26 cellular contexts compared by ENCODE assay signal in the genomic region with DNA sequence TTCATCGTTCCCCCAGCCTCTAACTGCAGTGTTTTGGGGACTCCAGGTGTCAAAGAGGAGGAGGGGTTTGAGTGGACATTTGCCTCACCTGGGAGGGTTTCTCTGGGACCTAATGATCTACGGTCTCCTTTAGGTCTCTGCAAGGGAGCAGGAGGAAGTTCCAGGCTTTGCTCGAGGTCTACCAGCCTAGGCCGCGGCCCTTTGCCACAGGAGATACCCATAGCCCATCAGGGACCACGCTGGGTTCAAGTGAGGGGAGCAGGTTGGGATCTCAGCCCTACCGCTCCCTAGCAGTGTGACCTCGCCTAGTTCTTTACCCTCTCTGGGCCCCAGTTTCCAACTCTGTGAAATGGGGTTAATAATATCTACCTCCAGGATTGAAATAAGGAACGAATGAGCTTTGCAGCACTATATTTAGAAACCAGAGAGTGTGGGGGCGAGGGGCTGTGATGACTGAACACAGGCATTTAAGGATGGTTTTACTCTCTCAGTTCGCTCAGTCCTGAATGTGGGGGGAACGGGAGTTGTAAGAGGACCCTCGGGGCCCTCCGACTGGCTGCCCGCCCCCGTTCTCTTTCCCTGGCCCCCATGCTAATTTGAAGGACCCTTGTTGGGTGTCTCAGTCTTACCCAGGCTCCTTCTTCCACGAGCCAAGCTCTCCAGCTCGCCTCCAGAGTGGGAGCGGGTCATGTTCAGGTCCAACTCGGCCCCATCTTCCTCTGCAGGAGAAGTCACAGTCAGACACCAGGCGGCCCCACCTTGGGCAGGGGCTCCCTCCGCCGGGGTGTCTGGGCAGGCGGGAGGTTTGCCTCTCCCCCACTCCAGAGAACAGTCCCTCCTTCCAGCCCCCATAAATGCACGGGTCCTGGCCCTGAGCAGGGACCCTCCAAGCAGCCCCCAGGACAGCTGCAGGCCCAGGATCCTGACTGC. TPM values are rescaled to one million over a fixed set of nuclear protein-coding genes. Genes with fewer than 3 reads are reported as not detected.
A peak's percentile ranks its signal among the peaks of the same experiment; 100 is the strongest.
DNase-seq lines count a peak whose midpoint lies in the region; ATAC-seq and TF ChIP-seq lines count a peak whose summit lies in the region.
"Had no signal": no experiment of that assay in that cellular context is flagged by ENCODE, and none has a peak within 500 bp of the region (broad histone marks: within the 10 kb centered on the region; RNA-seq: fewer than 3 reads in every experiment).

No MANE protein-coding gene starts in this region.

- TF ChIP-seq EP300 in transverse colon (IDR thresholded peaks at IDR 0.05; ENCODE audit: low read depth): no peak

- WGBS in heart right ventricle, 2 donors: 58 to 60% methylated on average over 25 of the region's 25 CpGs
- WGBS in transverse colon (ENCODE audit: low coverage in 1 of 2), 2 donors: 76% methylated on average over 25 of the region's 25 CpGs; no CpG with 5 or more reads in 1 of the 2 donors

- in situ Hi-C loops in transverse colon (cut with MboI; ENCODE audit: low pct_ligation_motif_present in 1 of 4, low pct_unique_long_range_greater_than_20kb in 1 of 4, low sequenced_read_pairs in 3 of 4): no loop called here

- H3K27me3 Mint-ChIP-seq in neural progenitor cell (ENCODE audit: insufficient read depth, low read depth): peaks cover 5% of the 10 kb centered on the region

- H3K4me1 ChIP-seq in heart right ventricle (peaks cover 33 to 91% (median 76%) of the 10 kb centered on the region in 9 donors), left ventricle myocardium inferior (peaks cover 83% of the 10 kb centered on the region), neural progenitor cell (peaks cover 48% of the 10 kb centered on the region), transverse colon (peaks cover 0 to 39% (median 31%) of the 10 kb centered on the region in 4 donors)

- H3K9ac ChIP-seq in neural progenitor cell: no peak overlapping the region
- H3K9ac ChIP-seq: BLaER1 had no signal

- peaks cover 6% of the 10 kb centered on the region for H4K20me1 ChIP-seq in neural progenitor cell (ENCODE audit: low read depth)

- H3K27me3 ChIP-seq in heart right ventricle: peaks cover 0 to 86% (median 0%) of the 10 kb centered on the region in 7 donors
- H3K27me3 ChIP-seq in left ventricle myocardium inferior (ENCODE audit: low read depth): no peaks in the 10 kb centered on the region
- H3K27me3 ChIP-seq in neural progenitor cell: peaks cover 70% of the 10 kb centered on the region
- H3K27me3 ChIP-seq in transverse colon: peaks cover 62% of the 10 kb centered on the region
- H3K27me3 ChIP-seq: brain microvascular endothelial cell, ovary, right lobe of liver, vagina had no signal

- H3F3A ChIP-seq in neural progenitor cell (ENCODE audit: low read depth): peaks cover 49% of the 10 kb centered on the region

- H2AFZ ChIP-seq in neural progenitor cell (replicated peaks): peak overlapping the region; percentile 70

- peaks cover 0 to 56% (median 19%) of the 10 kb centered on the region in 9 donors for H3K36me3 ChIP-seq in heart right ventricle
- H3K36me3 ChIP-seq in left ventricle myocardium inferior: peaks cover 34% of the 10 kb centered on the region
- H3K36me3 ChIP-seq in neural progenitor cell: no peaks in the 10 kb centered on the region
- H3K36me3 ChIP-seq in transverse colon: no peaks in the 10 kb centered on the region
- H3K36me3 ChIP-seq: BLaER1, brain microvascular endothelial cell, ovary, Peyer's patch, right lobe of liver had no signal

- no peaks in the 10 kb centered on the region for H3K36me3 Mint-ChIP-seq in neural progenitor cell
- H3K36me3 Mint-ChIP-seq: activated naive CD8-positive, alpha-beta T cell treated with anti-CD3 and anti-CD28 coated beads, Interleukin-2, amount 10 ng/mL, durations not matched to agents 7 days and 5 days had no signal

- TF ChIP-seq POLR2A in transverse colon (IDR thresholded peaks at IDR 0.05): no peak

- intact Hi-C loops in heart right ventricle (cut with DNase I) (loop anchor here in 3 of 10 donors (5.0 to 10.0 kb wide), 4 partner anchors 46 to 61 kb away; no protein-coding TSS in a partner anchor), Right ventricle myocardium superior (cut with DNase I) (loop anchor here (5.0 kb wide), 1 partner anchor 69 kb away; no protein-coding TSS in a partner anchor), left ventricle myocardium inferior (cut with micrococcal nuclease) (loop anchor here (10.0 kb wide), 2 partner anchors 58 to 72 kb away; no protein-coding TSS in a partner anchor), transverse colon (cut with DNase I; ENCODE audit: low total_unique reads) (no loop called here)

- no peaks in the 10 kb centered on the region for H3K9me3 ChIP-seq in heart right ventricle
- no peaks in the 10 kb centered on the region for H3K9me3 ChIP-seq in left ventricle myocardium inferior (replicated peaks)
- H3K9me3 ChIP-seq in neural progenitor cell (ENCODE audit: low read depth): no peaks in the 10 kb centered on the region
- H3K9me3 ChIP-seq in transverse colon: no peaks in the 10 kb centered on the region
- H3K9me3 ChIP-seq: BLaER1, Caco-2, ovary, Peyer's patch, right lobe of liver, vagina had no signal

- TF ChIP-seq CTCF in heart right ventricle (IDR thresholded peaks at IDR 0.05): no peak
- no peak for TF ChIP-seq CTCF in left ventricle myocardium inferior (IDR thresholded peaks at IDR 0.05; ENCODE audit: borderline replicate concordance)
- TF ChIP-seq CTCF in neural progenitor cell (IDR thresholded peaks at IDR 0.05): no peak
- TF ChIP-seq CTCF in transverse colon (IDR thresholded peaks at IDR 0.05): no peak

- H3K79me2 ChIP-seq in neural progenitor cell (ENCODE audit: low read depth): no peaks in the 10 kb centered on the region

- peak overlapping the region; percentile 27 for H3K4me3 Mint-ChIP-seq in neural progenitor cell
- H3K4me3 Mint-ChIP-seq: activated CD4-positive, alpha-beta T cell treated with anti-CD3 and anti-CD28 coated beads, Interleukin-2, amount 10 ng/mL, durations not matched to agents 24 days and 14 days; activated naive CD8-positive, alpha-beta T cell treated with anti-CD3 and anti-CD28 coated beads, Interleukin-2, amount 10 ng/mL, durations not matched to agents 7 days and 5 days had no signal

- no peaks in the 10 kb centered on the region for H3K9me3 Mint-ChIP-seq in neural progenitor cell
- H3K9me3 Mint-ChIP-seq: activated CD4-positive, alpha-beta T cell treated with anti-CD3 and anti-CD28 coated beads, Interleukin-2, amount 10 ng/mL, durations not matched to agents 24 days and 14 days; activated naive CD8-positive, alpha-beta T cell treated with anti-CD3 and anti-CD28 coated beads, Interleukin-2, amount 10 ng/mL, durations not matched to agents 7 days and 5 days had no signal

- H3K4me1 Mint-ChIP-seq in neural progenitor cell: peaks cover 75% of the 10 kb centered on the region

- DNase-seq in heart right ventricle (no peak), Right ventricle myocardium superior (no peak), left ventricle myocardium inferior (no peak), neural progenitor cell (ENCODE audit: low spot score) (no peak), transverse colon (no peak), NCI-H2081 (lab: John Stamatoyannopoulos, UW) (no peak), amniotic stem cell (lab: John Stamatoyannopoulos, UW) (no peak), cerebellar cortex (ENCODE audit: low spot score) (no peak)
- DNase-seq: ACHN; activated CD4-positive, alpha-beta T cell treated with anti-CD3 and anti-CD28 coated beads, Interleukin-2, amount 10 ng/mL, durations not matched to agents 24 days and 14 days; activated naive CD8-positive, alpha-beta T cell treated with anti-CD3 and anti-CD28 coated beads, Interleukin-2, amount 10 ng/mL, durations not matched to agents 7 days and 5 days; brain microvascular endothelial cell; Caco-2; cortex of kidney; HCEC 1CT; mammary epithelial cell; NCI-H1417; NCI-H2107; NCI-H510A; NK-92 treated with Interleukin-12 subunit alpha and Interleukin-12 subunit beta, amount 100 ng/mL, for 24 hours; ovary; Peyer's patch; right lobe of liver; stimulated activated CD4-positive, alpha-beta T cell treated with anti-CD3 and anti-CD28 coated beads, Interleukin-15, amount 100 ng/mL, for 24 hours had no signal

- ATAC-seq in heart right ventricle (no peak), Right ventricle myocardium superior (ENCODE audit: poor library complexity) (no peak)

- H3K27ac ChIP-seq in heart right ventricle (peak overlapping the region; percentile 81 to 98 (median 92)), left ventricle myocardium inferior (replicated peaks) (peak overlapping the region; percentile 97), neural progenitor cell (no peak overlapping the region), transverse colon (peak overlapping the region; percentile 32 to 77 (median 64))
- H3K27ac ChIP-seq: BLaER1, ovary had no signal

- peak overlapping the region; percentile 50 for H3K4me2 ChIP-seq in neural progenitor cell
- H3K4me2 ChIP-seq: BLaER1 had no signal

- peak overlapping the region; percentile 69 for H3K27ac Mint-ChIP-seq in neural progenitor cell
- H3K27ac Mint-ChIP-seq: activated CD4-positive, alpha-beta T cell treated with anti-CD3 and anti-CD28 coated beads, Interleukin-2, amount 10 ng/mL, durations not matched to agents 24 days and 14 days; activated naive CD8-positive, alpha-beta T cell treated with anti-CD3 and anti-CD28 coated beads, Interleukin-2, amount 10 ng/mL, durations not matched to agents 7 days and 5 days had no signal

- H3K4me3 ChIP-seq in heart right ventricle: no peak overlapping the region
- H3K4me3 ChIP-seq in left ventricle myocardium inferior: peak overlapping the region; percentile 82
- H3K4me3 ChIP-seq in neural progenitor cell: no peak overlapping the region
- no peak overlapping the region for H3K4me3 ChIP-seq in transverse colon
- H3K4me3 ChIP-seq: BLaER1, ovary, Peyer's patch, right lobe of liver, vagina had no signal

RNA-seq across cellular contexts. Expression of a gene that starts 11.7 kb away (rescaled TPM):
- total RNA-seq in heart right ventricle (10 to 100 TPM in 9 of 10 donors, 1 to 10 TPM in 1; 9.9 to 45.6 (median 18.5) TPM), Right ventricle myocardium superior (16.2 TPM), left ventricle myocardium inferior (17.2 TPM), neural progenitor cell (ENCODE audit: low replicate concordance) (0.15 and 0.65 TPM in 2 replicates), transverse colon (1 to 10 TPM; 2.7 to 7.5 (median 4.0) TPM)
- 10 to 100 TPM; 14.5 to 19.1 TPM for polyA plus RNA-seq in heart right ventricle
